In genomic region chr4:2837904-2838496, GRCh38 we compare ENCODE assay signal across 1 cellular context.
TF ChIP-seq lines count a peak whose summit lies in the region.

No MANE protein-coding gene starts in this region.

TF ChIP-seq in IMR-90, 13 proteins besides CTCF, POLR2A, EP300 and RAD21:
- no peak for TF ChIP-seq MXI1 (IDR thresholded peaks at IDR 0.05; ENCODE audit: borderline replicate concordance, low read depth, low read length)
- TF ChIP-seq RCOR1 (IDR thresholded peaks at IDR 0.05; ENCODE audit: insufficient replicate concordance, low read length) = no peak
- TF ChIP-seq CEBPB (IDR thresholded peaks at IDR 0.05; ENCODE audit: low read depth, low read length) = no peak
- TF ChIP-seq, protein P1, sequence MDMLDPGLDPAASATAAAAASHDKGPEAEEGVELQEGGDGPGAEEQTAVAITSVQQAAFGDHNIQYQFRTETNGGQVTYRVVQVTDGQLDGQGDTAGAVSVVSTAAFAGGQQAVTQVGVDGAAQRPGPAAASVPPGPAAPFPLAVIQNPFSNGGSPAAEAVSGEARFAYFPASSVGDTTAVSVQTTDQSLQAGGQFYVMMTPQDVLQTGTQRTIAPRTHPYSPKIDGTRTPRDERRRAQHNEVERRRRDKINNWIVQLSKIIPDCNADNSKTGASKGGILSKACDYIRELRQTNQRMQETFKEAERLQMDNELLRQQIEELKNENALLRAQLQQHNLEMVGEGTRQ (IDR thresholded peaks at IDR 0.05; ENCODE audit: low read depth, low read length) = no peak
- no peak for TF ChIP-seq FOS (IDR thresholded peaks at IDR 0.05; ENCODE audit: low read depth, low read length)
- TF ChIP-seq MAFK (IDR thresholded peaks at IDR 0.05; ENCODE audit: low read depth, low read length) = no peak
- TF ChIP-seq SMC3 (IDR thresholded peaks at IDR 0.05; ENCODE audit: low read depth, low read length) = no peak
- TF ChIP-seq ELK1 (IDR thresholded peaks at IDR 0.05; ENCODE audit: borderline replicate concordance, low read depth, low read length) = no peak
- no peak for TF ChIP-seq BHLHE40 (IDR thresholded peaks at IDR 0.05; ENCODE audit: low read depth, low read length)
- no peak for TF ChIP-seq NFE2L2 (IDR thresholded peaks at IDR 0.05; ENCODE audit: low read depth, low read length)
- no peak for TF ChIP-seq RFX5 (IDR thresholded peaks at IDR 0.05; ENCODE audit: low read depth, low read length)
- TF ChIP-seq MAZ (IDR thresholded peaks at IDR 0.05; ENCODE audit: borderline replicate concordance, low read depth, low read length) = no peak
- TF ChIP-seq CHD1 (IDR thresholded peaks at IDR 0.05; ENCODE audit: low read depth, low read length) = no peak
